In genomic region chr20:31679357-31680285, GRCh38 we compare ENCODE assay signal across 1 cellular context.
TF ChIP-seq lines count a peak whose summit lies in the region.

No MANE protein-coding gene starts in this region.

TF ChIP-seq in K562, 482 proteins besides CTCF, POLR2A, EP300 and RAD21:
- TF ChIP-seq ZNF311 (CRISPR knock-in tag; IDR thresholded peaks at IDR 0.05) = 0 out of 2 replicates have a peak, but pooled peaks have one; percentile 13
- TF ChIP-seq TFAP4 (CRISPR knock-in tag; IDR thresholded peaks at IDR 0.05; ENCODE audit: borderline replicate concordance) = 0 out of 2 replicates have a peak, but pooled peaks have one; percentile 17
- no peak for TF ChIP-seq HMBOX1 (IDR thresholded peaks at IDR 0.05)
